1 cellular context compared by ENCODE assay signal in genomic region chr6:27297484-27297856, GRCh38.
A peak's percentile ranks its signal among the peaks of the same experiment; 100 is the strongest.
TF ChIP-seq lines count a peak whose summit lies in the region.

No MANE protein-coding gene starts in this region.

TF ChIP-seq in HEK293, 187 proteins besides CTCF, POLR2A, EP300 and RAD21 (continued from another document):
- TF ChIP-seq ZNF366 (tag by site-specific recombination; conservative IDR thresholded peaks at IDR 0.05) = peak; percentile 52
- TF ChIP-seq KLF9 (tag by site-specific recombination; IDR thresholded peaks at IDR 0.05; ENCODE audit: low read depth) = 0 out of 2 replicates have a peak, but pooled peaks have one; percentile 17
- TF ChIP-seq PRDM1 (tag by site-specific recombination; IDR thresholded peaks at IDR 0.05) = peak; percentile 83
- TF ChIP-seq ZNF280D (tag by site-specific recombination; IDR thresholded peaks at IDR 0.05) = no peak
- TF ChIP-seq ZNF704 (tag by site-specific recombination; IDR thresholded peaks at IDR 0.05) = no peak
- TF ChIP-seq KLF8 (tag by site-specific recombination; IDR thresholded peaks at IDR 0.05) = no peak
- no peak for TF ChIP-seq ATF2 (tag by site-specific recombination; IDR thresholded peaks at IDR 0.05; ENCODE audit: low read depth)
- TF ChIP-seq ZBTB48 (tag by site-specific recombination; IDR thresholded peaks at IDR 0.05) = no peak
- no peak for TF ChIP-seq ZNF146 (tag by site-specific recombination; IDR thresholded peaks at IDR 0.05)
